ENCODE assay signal across 10 cellular contexts in genomic region chr1:85198864-85199263, GRCh38. TPM values are rescaled to one million over a fixed set of nuclear protein-coding genes. Genes with fewer than 3 reads are reported as not detected.
DNase-seq lines count a peak whose midpoint lies in the region; ATAC-seq and TF ChIP-seq lines count a peak whose summit lies in the region.
"Had no signal": no experiment of that assay in that cellular context is flagged by ENCODE, and none has a peak within 500 bp of the region (broad histone marks: within the 10 kb centered on the region; RNA-seq: fewer than 3 reads in every experiment).

No MANE protein-coding gene starts in this region.

- no peak for TF ChIP-seq CTCF in BJ (IDR thresholded peaks at IDR 0.05; ENCODE audit: insufficient read depth, low read depth, low read length)

- no peak overlapping the region for H3K27ac ChIP-seq in ectodermal cell (ENCODE audit: insufficient read depth, low read depth, low read length, poor library complexity, severe bottlenecking)
- H3K27ac ChIP-seq: HL-60 had no signal

- WGBS in ectodermal cell, 2 experiments: 94 to 95% methylated on average over 1 to 2 of the region's 2 CpGs

- H3K36me3 ChIP-seq in BJ (ENCODE audit: control insufficient read depth, insufficient read depth, low read length) (no peaks in the 10 kb centered on the region), MG63 (no peaks in the 10 kb centered on the region), ectodermal cell (ENCODE audit: control insufficient read depth, insufficient read depth, low read length) (peaks cover 5% of the 10 kb centered on the region)

- DNase-seq in BJ (ENCODE audit: low read depth): no peak
- no peak for DNase-seq in MG63
- no peak for DNase-seq in naive thymus-derived CD8-positive, alpha-beta T cell
- DNase-seq in SKM-1 (lab: John Stamatoyannopoulos, UW; ENCODE audit: unreplicated experiment): no peak
- no peak for DNase-seq in HUDEP-2 (lab: John Stamatoyannopoulos, UW; ENCODE audit: unreplicated experiment in 76 of 76)
- DNase-seq: activated CD8-positive, alpha-beta memory T cell treated with anti-CD3 and anti-CD28 coated beads for 24 hours had no signal

- H3K4me3 Mint-ChIP-seq in naive thymus-derived CD8-positive, alpha-beta T cell: peak overlapping the region; percentile 19 to 97 (median 64)

- peak overlapping the region; percentile 64 for H3K4me3 ChIP-seq in BJ (ENCODE audit: low read depth, low read length)
- peak overlapping the region; percentile 73 for H3K4me3 ChIP-seq in MG63
- peak overlapping the region; percentile 91 for H3K4me3 ChIP-seq in ectodermal cell (ENCODE audit: insufficient read depth, low read depth, low read length)

- H3K4me1 ChIP-seq in ectodermal cell (ENCODE audit: control insufficient read depth, insufficient read depth, low read length): peaks cover 3% of the 10 kb centered on the region

- H3K36me3 Mint-ChIP-seq in naive thymus-derived CD8-positive, alpha-beta T cell: peaks cover 0 to 2% (median 0%) of the 10 kb centered on the region in 3 donors

- POLR2A ChIA-PET in BJ (lab: Charles Lee): no interaction called here
- POLR2A ChIA-PET in naive thymus-derived CD8-positive, alpha-beta T cell (lab: Charles Lee): no interaction called here

- peaks cover 8 to 50% (median 46%) of the 10 kb centered on the region in 4 donors for H3K4me1 Mint-ChIP-seq in naive thymus-derived CD8-positive, alpha-beta T cell

- H3K9me3 ChIP-seq in MG63: no peaks in the 10 kb centered on the region
- H3K9me3 ChIP-seq in ectodermal cell (ENCODE audit: control insufficient read depth, low read length): no peaks in the 10 kb centered on the region

- CTCF ChIA-PET in BJ (lab: Yijun Ruan, JAX): interaction anchor here (1.0 to 3.3 kb wide), 3 partner anchors 57 to 89 kb away, joined by 3 to 15 read pairs (median 4); partner anchors contain the start of gene C1orf52

- no peak for ATAC-seq in naive thymus-derived CD8-positive, alpha-beta T cell
- no peak for ATAC-seq in GM19324 (IDR thresholded peaks at IDR 0.05; ENCODE audit: low FRiP score, unreplicated experiment)
- ATAC-seq in HG03378 (IDR thresholded peaks at IDR 0.05; ENCODE audit: unreplicated experiment): no peak

- H3K27me3 ChIP-seq in BJ (ENCODE audit: control insufficient read depth, insufficient read depth, low read length) (no peaks in the 10 kb centered on the region), MG63 (no peaks in the 10 kb centered on the region), ectodermal cell (ENCODE audit: control insufficient read depth, insufficient read depth, low read length, poor library complexity, severe bottlenecking) (peaks cover 9% of the 10 kb centered on the region)

- no peaks in the 10 kb centered on the region for H3K9me3 Mint-ChIP-seq in naive thymus-derived CD8-positive, alpha-beta T cell

- H3K27me3 Mint-ChIP-seq in naive thymus-derived CD8-positive, alpha-beta T cell: peaks cover 0 to 10% (median 0%) of the 10 kb centered on the region in 5 donors

- peak overlapping the region in 1 of 10 donors; percentile 3 for H3K27ac Mint-ChIP-seq in naive thymus-derived CD8-positive, alpha-beta T cell

RNA-seq across cellular contexts. Expression of gene SYDE2, which starts 2.0 kb away (rescaled TPM):
- 4.4 and 6.1 TPM in 2 replicates for polyA plus RNA-seq in BJ (2011; rRNA removed)
- 9.0 and 11.8 TPM in 2 replicates for polyA minus RNA-seq in BJ (2011; rRNA and poly(A)+ RNA removed)
- total RNA-seq in MG63 (2014; rRNA removed; shearing (Covaris generic); ENCODE audit: low replicate concordance): 1.3 and 2.8 TPM in 2 replicates
- 10.3 TPM for polyA plus RNA-seq in ectodermal cell (2013, experiment 1 of 4)
- polyA plus RNA-seq in ectodermal cell (2013, experiment 2 of 4): 12.2 TPM
- polyA plus RNA-seq in ectodermal cell (2013, experiment 3 of 4): 7.7 TPM
- polyA plus RNA-seq in ectodermal cell (2013, experiment 4 of 4): 10.7 TPM
- total RNA-seq in naive thymus-derived CD8-positive, alpha-beta T cell: 10 to 100 TPM in 1 of 2 experiments, 1 to 10 TPM in 1; 8.5 to 10.0 TPM
- 1 to 10 TPM; 2.7 to 5.8 (median 3.9) TPM for polyA plus RNA-seq in naive thymus-derived CD8-positive, alpha-beta T cell
